Comparison of ENCODE assay signal across 17 cellular contexts in the genomic region with DNA sequence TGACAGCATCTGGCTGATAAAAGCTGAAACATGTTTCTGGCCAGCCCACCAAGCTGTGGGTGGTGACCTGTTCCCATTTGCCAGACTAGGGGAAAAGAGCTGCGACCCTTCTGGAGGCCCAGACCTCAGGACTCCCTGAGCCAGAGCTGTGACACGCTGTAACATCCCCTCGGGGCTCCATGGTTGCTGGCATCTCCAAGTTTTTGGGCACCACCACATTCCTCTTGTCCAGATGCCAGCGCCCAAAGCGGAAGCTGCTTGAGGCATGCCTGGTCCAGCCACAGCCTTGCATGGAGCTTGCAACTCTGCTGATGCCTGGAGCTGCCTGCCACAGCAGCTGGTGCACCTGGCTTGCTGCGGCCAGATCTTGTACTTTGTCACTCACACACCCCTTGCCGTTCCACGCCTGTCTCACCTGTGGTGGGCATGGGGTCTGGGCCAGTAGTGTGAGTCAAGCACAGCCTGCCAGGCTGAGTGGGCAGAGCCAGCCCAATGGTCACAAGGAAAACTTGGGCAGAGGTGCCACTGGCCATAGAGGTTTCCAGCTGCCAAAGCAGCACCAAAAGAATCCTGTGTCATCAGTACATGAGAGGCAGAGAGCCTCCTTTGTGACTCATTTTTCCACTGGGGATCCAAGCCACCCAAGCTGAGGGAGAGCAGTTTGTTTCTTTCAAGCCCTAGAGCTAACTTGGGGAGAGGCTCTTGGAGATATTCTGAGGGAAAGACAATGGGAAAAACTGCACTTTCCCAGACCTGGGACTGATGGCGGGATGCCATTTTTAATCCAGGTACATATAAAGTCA.
"Had no signal": no experiment of that assay in that cellular context is flagged by ENCODE, and none has a peak within 500 bp of the region (broad histone marks: within the 10 kb centered on the region; RNA-seq: fewer than 3 reads in every experiment).

No MANE protein-coding gene starts in this region.

- H3K27me3 ChIP-seq: hepatocyte, ovary, thyroid gland, upper lobe of right lung had no signal

- DNase-seq: activated naive CD4-positive, alpha-beta T cell treated with Interleukin-2 at 50 U/mL for 16 hours; activated naive CD8-positive, alpha-beta T cell treated with anti-CD3 and anti-CD28 coated beads for 36 hours; activated T-cell treated with anti-CD3 and anti-CD28 coated beads, Interleukin-2, amount 50 U/mL, for 48 hours; foreskin melanocyte; immature natural killer cell; natural killer cell; ovary; stimulated activated CD4-positive, alpha-beta T cell treated with anti-CD3 and anti-CD28 coated beads, Interleukin-12 subunit alpha, Interleukin-12 subunit beta, amount 100 ng/mL, for 4 hours; substantia nigra; T-cell; thyroid gland; upper lobe of right lung had no signal

- H3K27ac ChIP-seq: epithelial cell of prostate, hepatocyte, ovary, prostate gland, thyroid gland, upper lobe of right lung had no signal

- ATAC-seq: left lobe of liver, natural killer cell, T-cell, upper lobe of right lung, WTC11 had no signal

- H3K4me1 ChIP-seq: prostate gland, thyroid gland, upper lobe of right lung had no signal
